1 cellular context compared by ENCODE assay signal in genomic region chr11:134369656-134370525, GRCh38.
TF ChIP-seq lines count a peak whose summit lies in the region.

No MANE protein-coding gene starts in this region.

TF ChIP-seq in H1, 55 proteins besides CTCF, POLR2A, EP300 and RAD21:
- TF ChIP-seq TCF12 (IDR thresholded peaks at IDR 0.05; ENCODE audit: low read depth, low read length): no peak
- no peak for TF ChIP-seq SP4 (IDR thresholded peaks at IDR 0.05; ENCODE audit: low read length)
- TF ChIP-seq BCL11A (IDR thresholded peaks at IDR 0.05; ENCODE audit: low read depth in 2 of 2, low read length in 2 of 2): no peak
- no peak for TF ChIP-seq POLR2AphosphoS5 (IDR thresholded peaks at IDR 0.05; ENCODE audit: low read depth, low read length)
- no peak for TF ChIP-seq TAF1 (IDR thresholded peaks at IDR 0.05; ENCODE audit: low read depth, low read length)
- TF ChIP-seq CTBP2 (IDR thresholded peaks at IDR 0.05; ENCODE audit: borderline replicate concordance, insufficient read depth, insufficient read length, low read length): no peak
- TF ChIP-seq JUN (IDR thresholded peaks at IDR 0.05; ENCODE audit: low read depth, low read length): no peak
- no peak for TF ChIP-seq RFX5 (IDR thresholded peaks at IDR 0.05; ENCODE audit: borderline replicate concordance, low read depth, low read length)
- TF ChIP-seq CHD2 (IDR thresholded peaks at IDR 0.05; ENCODE audit: low read length): no peak
